In genomic region chr6:33728438-33728837, GRCh38 we compare ENCODE assay signal across 21 cellular contexts. TPM values are rescaled to one million over a fixed set of nuclear protein-coding genes. Genes with fewer than 3 reads are reported as not detected.
"Had no signal": no experiment of that assay in that cellular context is flagged by ENCODE, and none has a peak within 500 bp of the region (broad histone marks: within the 10 kb centered on the region; RNA-seq: fewer than 3 reads in every experiment).

No MANE protein-coding gene starts in this region.

- H3K4me3 Mint-ChIP-seq: activated naive CD8-positive, alpha-beta T cell treated with anti-CD3 and anti-CD28 coated beads for 36 hours; activated T-cell treated with anti-CD3 and anti-CD28 coated beads, Interleukin-2, amount 50 U/mL, for 4 hours; endodermal cell; nephron had no signal

- H3K27me3 ChIP-seq: upper lobe of right lung had no signal

- H3K36me3 Mint-ChIP-seq: activated naive CD8-positive, alpha-beta T cell treated with anti-CD3 and anti-CD28 coated beads for 36 hours had no signal

- H3K9me3 Mint-ChIP-seq: activated naive CD8-positive, alpha-beta T cell treated with anti-CD3 and anti-CD28 coated beads for 36 hours; activated T-cell treated with anti-CD3 and anti-CD28 coated beads, Interleukin-2, amount 50 U/mL, for 4 hours; activated T-helper 2 cell treated with anti-CD3 and anti-CD28 coated beads, Interferon-gamma antibody, Interleukin-2, Interleukin-4, amounts not matched to agents 10 μg/mL and 5 μg/mL and 100 μg/mL, durations not matched to agents 14 hours and 24 hours and 36 hours; endodermal cell; nephron had no signal

- ATAC-seq: activated T-cell treated with anti-CD3 and anti-CD28 coated beads, Interleukin-2, amount 50 U/mL, for 4 hours; sciatic nerve; upper lobe of right lung had no signal

- H3K36me3 ChIP-seq: upper lobe of right lung had no signal

- H3K4me3 ChIP-seq: coronary artery, smooth muscle cell, upper lobe of right lung had no signal

- H3K27me3 Mint-ChIP-seq: activated naive CD8-positive, alpha-beta T cell treated with anti-CD3 and anti-CD28 coated beads for 36 hours had no signal

- H3K4me2 ChIP-seq: SK-N-SH, smooth muscle cell had no signal

- H3K4me1 ChIP-seq: upper lobe of right lung had no signal

- FAIRE-seq: TTC549 had no signal

- H3K27ac Mint-ChIP-seq: activated naive CD8-positive, alpha-beta T cell treated with anti-CD3 and anti-CD28 coated beads for 36 hours; activated T-helper 2 cell treated with anti-CD3 and anti-CD28 coated beads, Interferon-gamma antibody, Interleukin-2, Interleukin-4, amounts not matched to agents 10 μg/mL and 5 μg/mL and 100 μg/mL, durations not matched to agents 14 hours and 24 hours and 36 hours; endodermal cell; nephron had no signal

- H2AFZ ChIP-seq: parathyroid adenoma had no signal

- H3K27ac ChIP-seq: coronary artery, parathyroid adenoma, upper lobe of right lung had no signal

- H3K9ac ChIP-seq: parathyroid adenoma, SK-N-SH had no signal

- H3K9me3 ChIP-seq: SK-N-SH, upper lobe of right lung had no signal

- DNase-seq: activated CD8-positive, alpha-beta memory T cell treated with anti-CD3 and anti-CD28 coated beads, Interleukin-2, amount 50 U/mL, for 48 hours; activated naive CD4-positive, alpha-beta T cell; activated naive CD8-positive, alpha-beta T cell treated with anti-CD3 and anti-CD28 coated beads for 36 hours; activated T-cell treated with anti-CD3 and anti-CD28 coated beads, Interleukin-2, amount 50 U/mL, for 4 hours; endodermal cell; mesenchymal stem cell; SK-N-SH; stimulated activated CD4-positive, alpha-beta T cell treated with anti-CD3 and anti-CD28 coated beads, Interleukin-15, amount 100 ng/mL, for 24 hours; stimulated activated CD4-positive, alpha-beta T cell treated with anti-CD3 and anti-CD28 coated beads, Interleukin-4, amount 100 ng/mL, for 1 hour; stimulated activated naive CD4-positive, alpha-beta T cell treated with Interleukin-2 at 50 U/mL for 16 hours; upper lobe of right lung had no signal

- H3K79me2 ChIP-seq: parathyroid adenoma had no signal

RNA-seq across cellular contexts. Expression of gene IP6K3, which starts 18.3 kb away (rescaled TPM):
- total RNA-seq: activated CD8-positive, alpha-beta memory T cell treated with anti-CD3 and anti-CD28 coated beads for 36 hours; activated naive CD8-positive, alpha-beta T cell treated with anti-CD3 and anti-CD28 coated beads for 36 hours; activated T-cell treated with anti-CD3 and anti-CD28 coated beads, Interleukin-2, amount 50 U/mL, for 4 hours; activated T-helper 2 cell treated with anti-CD3 and anti-CD28 coated beads, Interferon-gamma antibody, Interleukin-2, Interleukin-4, amounts not matched to agents 10 μg/mL and 5 μg/mL and 100 μg/mL, durations not matched to agents 14 hours and 24 hours and 36 hours; endodermal cell; mononuclear cell; T-helper 2 cell treated with Interferon-gamma antibody and Interleukin-4, amounts not matched to agents 100 ng/mL and 5 ng/mL, for 36 hours had no signal
